In the genomic region with DNA sequence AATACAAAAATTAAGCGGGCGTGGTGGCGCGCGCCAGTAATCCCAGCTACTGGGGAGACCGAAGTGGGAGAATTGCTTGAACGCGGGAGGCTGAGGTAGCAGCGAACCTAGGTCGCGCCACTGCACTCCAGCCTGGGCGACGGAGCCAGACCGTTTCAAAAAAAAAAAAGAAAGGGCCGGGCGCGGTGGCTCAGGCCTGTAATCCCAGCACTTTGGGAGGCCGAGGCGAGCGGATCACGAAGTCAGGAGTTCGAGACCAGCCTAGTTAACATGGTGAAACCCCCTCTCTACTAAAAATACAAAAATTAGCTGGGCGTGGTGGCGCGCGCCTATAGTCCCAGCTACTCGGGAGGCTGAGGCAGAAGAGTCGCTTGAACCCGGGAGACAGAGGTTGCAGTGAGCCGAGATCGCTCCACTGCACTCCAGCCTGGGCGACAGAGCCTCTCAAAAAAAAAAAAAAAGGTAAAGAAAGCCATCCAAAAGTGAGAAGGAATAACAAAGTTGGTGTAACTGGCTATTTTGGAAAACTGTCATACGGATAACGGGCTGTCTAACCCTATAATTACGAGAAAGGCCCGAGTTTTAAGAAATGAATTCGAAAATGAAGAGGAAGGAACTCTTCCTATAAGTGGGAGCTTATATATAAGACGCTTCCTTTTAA, we compare ENCODE assay signal across 7 cellular contexts. TPM values are rescaled to one million over a fixed set of nuclear protein-coding genes. Genes with fewer than 3 reads are reported as not detected.
DNase-seq lines count a peak whose midpoint lies in the region; ATAC-seq and TF ChIP-seq lines count a peak whose summit lies in the region.
"Not testable (repeated sequence)": the region's sequence is repeated elsewhere in the genome, so short reads cannot be mapped to it uniquely, and the experiment has no call there.

No MANE protein-coding gene starts in this region.

- H3K36me3 ChIP-seq in H7 (replicated peaks; ENCODE audit: control insufficient read depth, insufficient read depth, low read length); right atrium auricular region; naive thymus-derived CD4-positive, alpha-beta T cell (ENCODE audit: control insufficient read depth in 2 of 3, insufficient read depth in 3 of 3, low read length in 3 of 3); spleen: not testable (repeated sequence)

- peaks cover 25 to 59% (median 47%) of the 10 kb centered on the region in 7 donors for H3K4me1 Mint-ChIP-seq in naive thymus-derived CD4-positive, alpha-beta T cell

- H3K4me3 Mint-ChIP-seq in naive thymus-derived CD4-positive, alpha-beta T cell = peak overlapping the region; percentile 89 to 99 (median 96)

- POLR2A ChIA-PET in RWPE1 (lab: Yijun Ruan, JAX; ENCODE audit: low non-redundant PET) = interaction anchor here (0.5 to 1.1 kb wide), 2 partner anchors 24 to 172 kb away, joined by 3 read pairs; no protein-coding TSS in a partner anchor
- POLR2A ChIA-PET in naive thymus-derived CD4-positive, alpha-beta T cell (lab: Charles Lee) = interaction anchor here (0.7 to 1.9 kb wide), 6 partner anchors 8 to 165 kb away, joined by 3 to 10 read pairs (median 4); partner anchors contain the start of gene UBB

- not testable (repeated sequence) for H3K9me3 ChIP-seq in right atrium auricular region; naive thymus-derived CD4-positive, alpha-beta T cell (ENCODE audit: control insufficient read depth in 2 of 3, low read length in 3 of 3); spleen

- not testable (repeated sequence) for TF ChIP-seq CTCF in RWPE1 (conservative IDR thresholded peaks at IDR 0.05; ENCODE audit: low read depth); coronary artery (IDR thresholded peaks at IDR 0.05); right atrium auricular region (IDR thresholded peaks at IDR 0.05); spleen (IDR thresholded peaks at IDR 0.05 in 8 of 11, conservative IDR thresholded peaks at IDR 0.05 in 3 of 11)

- H3K27me3 ChIP-seq in H7 (ENCODE audit: control insufficient read depth, insufficient read depth, low read length); right atrium auricular region; naive thymus-derived CD4-positive, alpha-beta T cell (ENCODE audit: control insufficient read depth in 2 of 2, insufficient read depth in 2 of 2, low read length in 2 of 2); spleen (replicated peaks in 1 of 7): not testable (repeated sequence)

- 72 to 77% (median 74%) methylated on average over 38 of the region's 38 CpGs for WGBS in spleen, 5 donors

- H3K36me3 Mint-ChIP-seq in naive thymus-derived CD4-positive, alpha-beta T cell = not testable (repeated sequence)

- H3K4me1 ChIP-seq in right atrium auricular region = peaks cover 0 to 31% of the 10 kb centered on the region in 2 donors
- H3K4me1 ChIP-seq in naive thymus-derived CD4-positive, alpha-beta T cell (ENCODE audit: control insufficient read depth in 2 of 2, insufficient read depth in 2 of 2, low read length in 2 of 2) = peaks cover 22 to 29% of the 10 kb centered on the region in 2 donors
- peaks cover 31 to 78% (median 65%) of the 10 kb centered on the region in 6 donors for H3K4me1 ChIP-seq in spleen

- not testable (repeated sequence) for DNase-seq in H7; RWPE1 (ENCODE audit: low spot score); coronary artery (ENCODE audit: low spot score); right atrium auricular region (ENCODE audit: low spot score); naive thymus-derived CD4-positive, alpha-beta T cell; spleen
- peak; percentile 58 for DNase-seq in activated effector memory CD4-positive, alpha-beta T cell treated with anti-CD3 and anti-CD28 coated beads, Interleukin-2, amount 50 U/mL, for 16 hours

- ATAC-seq in naive thymus-derived CD4-positive, alpha-beta T cell = not testable (repeated sequence)

- peak overlapping the region; percentile 88 to 96 (median 95) for H3K27ac Mint-ChIP-seq in naive thymus-derived CD4-positive, alpha-beta T cell

- peak overlapping the region; percentile 86 for H3K4me3 ChIP-seq in H7 (ENCODE audit: insufficient read depth, low read depth, low read length)
- peak overlapping the region; percentile 96 for H3K4me3 ChIP-seq in coronary artery
- H3K4me3 ChIP-seq in right atrium auricular region = peak overlapping the region; percentile 73 to 93
- peak overlapping the region; percentile 76 for H3K4me3 ChIP-seq in naive thymus-derived CD4-positive, alpha-beta T cell (ENCODE audit: low read length)
- peak overlapping the region; percentile 77 to 99 (median 94) for H3K4me3 ChIP-seq in spleen

- H3K27me3 Mint-ChIP-seq in naive thymus-derived CD4-positive, alpha-beta T cell = not testable (repeated sequence)

- TF ChIP-seq POLR2A in spleen (IDR thresholded peaks at IDR 0.05) = not testable (repeated sequence)

- CTCF ChIA-PET in RWPE1 (lab: Yijun Ruan, JAX); naive thymus-derived CD4-positive, alpha-beta T cell (lab: Charles Lee): not testable (repeated sequence)

- intact Hi-C loops in naive thymus-derived CD4-positive, alpha-beta T cell (cut with micrococcal nuclease) = loop anchor here (1.0 to 10.0 kb wide), 10 partner anchors 34 to 1912 kb away; partner anchors contain the start of genes CENPV (in 1 of the 2), HS3ST3B1 (in 1 of the 2), PLD6 (in 1 of the 2) and TRPV2 (in 1 of the 2)
- intact Hi-C loops in spleen (cut with DNase I; ENCODE audit: low total_unique reads) = not testable (repeated sequence)

- not testable (repeated sequence) for H3K9me3 Mint-ChIP-seq in naive thymus-derived CD4-positive, alpha-beta T cell

- H3K27ac ChIP-seq in RWPE1 (peak overlapping the region; percentile 95), coronary artery (peak overlapping the region; percentile 95 to 97), right atrium auricular region (peak overlapping the region; percentile 95), spleen (peak overlapping the region; percentile 94 to 98 (median 96))
- peak overlapping the region; percentile 91 for H3K27ac ChIP-seq in naive thymus-derived CD4-positive, alpha-beta T cell (ENCODE audit: low read depth, low read length)

RNA-seq across cellular contexts. Expression of gene PIGL, which starts 0.5 kb away (rescaled TPM):
- total RNA-seq in H7 (2014; rRNA removed; shearing (Covaris generic)) = 30.7 and 53.8 TPM in 2 replicates
- 10 to 100 TPM; 10.3 to 14.0 TPM for total RNA-seq in right atrium auricular region
- total RNA-seq in naive thymus-derived CD4-positive, alpha-beta T cell = 10 to 100 TPM; 34.1 to 82.5 (median 75.3) TPM
- 10 to 100 TPM; 12.3 to 15.2 TPM for polyA plus RNA-seq in naive thymus-derived CD4-positive, alpha-beta T cell
- 10 to 100 TPM; 36.4 to 81.9 (median 67.9) TPM for total RNA-seq in spleen
- 10 to 100 TPM; 14.5 to 22.3 (median 17.1) TPM for polyA plus RNA-seq in spleen

RNA-seq across cellular contexts. Expression of gene NCOR1, which starts 1.1 kb away (rescaled TPM):
- 45.8 and 67.7 TPM in 2 replicates for total RNA-seq in H7 (2014; rRNA removed; shearing (Covaris generic))
- total RNA-seq in right atrium auricular region (10 to 100 TPM; 79.7 to 84.3 TPM), spleen (100 to 1,000 TPM; 128 to 250 (median 152) TPM)
- 100 to 1,000 TPM; 131 to 169 (median 149) TPM for total RNA-seq in naive thymus-derived CD4-positive, alpha-beta T cell
- polyA plus RNA-seq in naive thymus-derived CD4-positive, alpha-beta T cell = 100 to 1,000 TPM in 1 of 2 donors, 10 to 100 TPM in 1; 75.8 to 165 TPM
- polyA plus RNA-seq in spleen = 10 to 100 TPM; 28.4 to 76.1 (median 37.2) TPM
